ENCODE assay signal across 1 cellular context in genomic region chr10:75497997-75498797, GRCh38.
TF ChIP-seq lines count a peak whose summit lies in the region.

No MANE protein-coding gene starts in this region.

TF ChIP-seq in HEK293, 187 proteins besides CTCF, POLR2A, EP300 and RAD21 (continued from another document and continues in another):
- TF ChIP-seq PRDM1 (tag by site-specific recombination; IDR thresholded peaks at IDR 0.05) (no peak), ZNF791 (tag by site-specific recombination; IDR thresholded peaks at IDR 0.05) (no peak), ZNF792 (tag by site-specific recombination; IDR thresholded peaks at IDR 0.05) (no peak), MZF1 (tag by site-specific recombination; IDR thresholded peaks at IDR 0.05; ENCODE audit: borderline replicate concordance) (no peak), KLF10 (tag by site-specific recombination; IDR thresholded peaks at IDR 0.05) (no peak), ZNF211 (tag by site-specific recombination; IDR thresholded peaks at IDR 0.05; ENCODE audit: low read depth) (no peak), ZNF223 (tag by site-specific recombination; IDR thresholded peaks at IDR 0.05) (no peak), ZIC2 (tag by site-specific recombination; IDR thresholded peaks at IDR 0.05) (no peak), ZNF214 (tag by site-specific recombination; IDR thresholded peaks at IDR 0.05; ENCODE audit: borderline replicate concordance) (no peak), BCL11A (tag by site-specific recombination; IDR thresholded peaks at IDR 0.05; ENCODE audit: low read depth) (no peak), ZSCAN16 (tag by site-specific recombination; IDR thresholded peaks at IDR 0.05) (no peak), ZNF112 (tag by site-specific recombination; IDR thresholded peaks at IDR 0.05) (no peak), ZNF132 (tag by site-specific recombination; IDR thresholded peaks at IDR 0.05; ENCODE audit: borderline replicate concordance) (no peak), ZNF560 (tag by site-specific recombination; IDR thresholded peaks at IDR 0.05; ENCODE audit: borderline replicate concordance) (no peak), FEZF1 (tag by site-specific recombination; IDR thresholded peaks at IDR 0.05) (peak; percentile 73), SCRT1 (tag by site-specific recombination; IDR thresholded peaks at IDR 0.05; ENCODE audit: borderline replicate concordance) (no peak), ZNF18 (tag by site-specific recombination; IDR thresholded peaks at IDR 0.05) (no peak), ZNF433 (tag by site-specific recombination; IDR thresholded peaks at IDR 0.05; ENCODE audit: low read depth) (no peak), MYNN (tag by site-specific recombination; IDR thresholded peaks at IDR 0.05; ENCODE audit: borderline replicate concordance) (0 out of 2 replicates have a peak, but pooled peaks have one; percentile 31), IKZF3 (tag by site-specific recombination; IDR thresholded peaks at IDR 0.05) (no peak), ZBTB44 (tag by site-specific recombination; IDR thresholded peaks at IDR 0.05) (no peak), ZFP41 (tag by site-specific recombination; IDR thresholded peaks at IDR 0.05; ENCODE audit: borderline replicate concordance) (no peak), ZNF623 (tag by site-specific recombination; IDR thresholded peaks at IDR 0.05) (no peak), ZNF157 (tag by site-specific recombination; IDR thresholded peaks at IDR 0.05) (no peak), KLF9 (tag by site-specific recombination; IDR thresholded peaks at IDR 0.05; ENCODE audit: low read depth) (0 out of 2 replicates have a peak, but pooled peaks have one; percentile 10), ZNF76 (tag by site-specific recombination; IDR thresholded peaks at IDR 0.05; ENCODE audit: borderline replicate concordance, low read depth) (no peak), ZNF23 (tag by site-specific recombination; IDR thresholded peaks at IDR 0.05; ENCODE audit: borderline replicate concordance) (no peak), ZNF138 (tag by site-specific recombination; IDR thresholded peaks at IDR 0.05; ENCODE audit: borderline replicate concordance) (no peak), AEBP2 (tag by site-specific recombination; IDR thresholded peaks at IDR 0.05; ENCODE audit: borderline replicate concordance) (no peak), ZNF473 (tag by site-specific recombination; IDR thresholded peaks at IDR 0.05) (no peak), ZNF350 (tag by site-specific recombination; IDR thresholded peaks at IDR 0.05) (no peak), ZNF513 (tag by site-specific recombination; IDR thresholded peaks at IDR 0.05) (no peak), ZBTB8A (tag by site-specific recombination; IDR thresholded peaks at IDR 0.05) (no peak), ZNF658 (tag by site-specific recombination; IDR thresholded peaks at IDR 0.05) (no peak), ZNF391 (tag by site-specific recombination; IDR thresholded peaks at IDR 0.05; ENCODE audit: borderline replicate concordance, low read depth) (0 out of 2 replicates have a peak, but pooled peaks have one; percentile 60), ELK4 (IDR thresholded peaks at IDR 0.05; ENCODE audit: borderline replicate concordance, low read depth, low read length) (no peak), ZNF341 (tag by site-specific recombination; IDR thresholded peaks at IDR 0.05; ENCODE audit: low read depth) (no peak), ZNF776 (tag by site-specific recombination; IDR thresholded peaks at IDR 0.05; ENCODE audit: borderline replicate concordance) (no peak), ZNF2 (tag by site-specific recombination; IDR thresholded peaks at IDR 0.05) (no peak), ZNF24 (tag by site-specific recombination; IDR thresholded peaks at IDR 0.05) (no peak), BCL11B (tag by site-specific recombination; IDR thresholded peaks at IDR 0.05; ENCODE audit: low read depth) (no peak), ZNF654 (tag by site-specific recombination; IDR thresholded peaks at IDR 0.05; ENCODE audit: low read depth) (no peak), ZNF571 (tag by site-specific recombination; IDR thresholded peaks at IDR 0.05) (no peak), ZNF670 (tag by site-specific recombination; IDR thresholded peaks at IDR 0.05; ENCODE audit: low read depth) (no peak), ZNF266 (tag by site-specific recombination; IDR thresholded peaks at IDR 0.05; ENCODE audit: low read depth) (no peak), YY1 (tag by site-specific recombination; IDR thresholded peaks at IDR 0.05) (no peak), ZNF664 (tag by site-specific recombination; IDR thresholded peaks at IDR 0.05) (no peak), ZNF169 (tag by site-specific recombination; IDR thresholded peaks at IDR 0.05) (no peak), ZBTB7A (tag by site-specific recombination; IDR thresholded peaks at IDR 0.05; ENCODE audit: low read depth) (no peak), GLIS1 (tag by site-specific recombination; IDR thresholded peaks at IDR 0.05) (no peak), ZSCAN23 (tag by site-specific recombination; IDR thresholded peaks at IDR 0.05) (no peak), ZNF521 (tag by site-specific recombination; IDR thresholded peaks at IDR 0.05) (no peak), RBAK (tag by site-specific recombination; IDR thresholded peaks at IDR 0.05) (no peak), ZNF426 (tag by site-specific recombination; IDR thresholded peaks at IDR 0.05) (no peak), ZNF747 (tag by site-specific recombination; IDR thresholded peaks at IDR 0.05) (no peak), ZNF626 (tag by site-specific recombination; IDR thresholded peaks at IDR 0.05) (no peak), ZBTB49 (tag by site-specific recombination; IDR thresholded peaks at IDR 0.05; ENCODE audit: low read depth) (no peak), GFI1B (tag by site-specific recombination; IDR thresholded peaks at IDR 0.05) (no peak), ZNF184 (tag by site-specific recombination; IDR thresholded peaks at IDR 0.05) (no peak), GLIS2 (tag by site-specific recombination; IDR thresholded peaks at IDR 0.05) (no peak; the same call in none of the 2 replicates), ZNF518A (tag by site-specific recombination; conservative IDR thresholded peaks at IDR 0.05; ENCODE audit: low read depth) (no peak)
